Comparison of ENCODE assay signal across 14 cellular contexts in the genomic region with DNA sequence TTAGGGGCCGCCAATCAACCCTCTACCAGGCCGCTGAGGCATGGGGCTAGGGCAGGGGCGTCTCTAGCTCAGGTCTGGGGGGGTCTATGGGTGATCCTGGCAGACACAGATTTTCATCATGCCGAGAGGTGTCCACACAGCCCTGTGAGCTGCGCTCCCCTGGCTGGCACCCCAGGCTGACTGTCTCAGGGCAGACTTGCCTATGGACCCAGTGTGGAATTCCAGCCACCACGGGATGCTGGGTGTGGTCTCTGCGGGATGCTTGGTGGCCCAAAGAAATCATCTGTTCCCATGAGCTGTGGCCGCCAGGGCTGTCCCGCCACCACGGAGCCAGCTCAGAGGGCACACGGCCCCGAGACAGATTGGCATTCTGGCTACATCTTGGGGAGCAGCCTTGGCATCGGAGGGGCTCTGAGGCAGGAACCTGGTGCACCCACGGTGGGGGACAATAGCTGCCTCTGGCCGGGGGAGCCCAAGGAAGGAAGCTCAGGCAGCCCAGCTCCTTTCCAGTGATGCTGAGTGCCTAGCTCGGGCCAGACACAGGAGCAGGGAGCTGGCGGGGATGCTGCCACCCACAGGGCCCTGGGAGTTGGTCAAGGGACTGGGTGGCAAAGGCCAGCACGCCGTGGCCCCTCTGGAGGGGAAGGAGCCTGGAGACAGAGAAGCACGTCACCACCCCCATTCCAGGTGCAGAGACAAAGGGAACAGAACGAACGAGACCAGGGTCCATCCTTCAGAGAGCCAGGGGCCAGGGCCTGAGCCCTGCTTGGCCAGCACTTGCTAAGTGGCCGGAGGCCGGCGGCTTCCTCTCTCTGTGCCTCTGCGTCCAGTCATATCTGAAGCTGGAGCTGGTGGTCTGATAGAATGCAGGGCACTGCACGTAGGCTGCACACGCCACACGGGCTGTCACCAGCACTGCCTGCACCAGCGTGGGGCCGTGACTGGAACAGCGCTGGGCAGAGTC.
DNase-seq lines count a peak whose midpoint lies in the region; ATAC-seq and TF ChIP-seq lines count a peak whose summit lies in the region.
"Had no signal": no experiment of that assay in that cellular context is flagged by ENCODE, and none has a peak within 500 bp of the region (broad histone marks: within the 10 kb centered on the region; RNA-seq: fewer than 3 reads in every experiment).

No MANE protein-coding gene starts in this region.

- H4K12ac ChIP-seq in trophoblast cell (ENCODE audit: low read depth, low read length), result no peak overlapping the region

- peak; percentile 55 for DNase-seq in natural killer cell treated with Interleukin-12 subunit alpha and Interleukin-12 subunit beta and Interleukin-15 and Interleukin-18, amount 100 ng/mL, for 72 hours (ENCODE audit: low spot score)
- DNase-seq in natural killer cell (no peak), lower lobe of right lung (peak; percentile 26), spleen (peak; percentile 64), trophoblast cell (no peak), DMS153 treated with DMSO at 0.1 percent for 48 hours (lab: John Stamatoyannopoulos, UW; ENCODE audit: unreplicated experiment) (no peak), NCI-H146 treated with DMSO at 0.1 percent for 48 hours (lab: John Stamatoyannopoulos, UW; ENCODE audit: unreplicated experiment) (no peak)
- DNase-seq: AML-193; CD4-positive, CD25-positive, alpha-beta regulatory T cell; H9 had no signal

- H3K36me3 ChIP-seq in lower lobe of right lung (no peaks in the 10 kb centered on the region), spleen (no peaks in the 10 kb centered on the region), trophoblast cell (ENCODE audit: control insufficient read depth in 1 of 2, insufficient read depth in 2 of 2, low read length in 2 of 2) (no peaks in the 10 kb centered on the region)
- H3K36me3 ChIP-seq: BLaER1 had no signal

- TF ChIP-seq CTCF in natural killer cell (IDR thresholded peaks at IDR 0.05) (no peak), lower lobe of right lung (IDR thresholded peaks at IDR 0.05) (no peak), spleen (IDR thresholded peaks at IDR 0.05 in 8 of 11, conservative IDR thresholded peaks at IDR 0.05 in 3 of 11) (no peak)

- H3K27ac ChIP-seq in lower lobe of right lung (no peak overlapping the region), spleen (no peak overlapping the region), trophoblast cell (ENCODE audit: low read depth, low read length) (no peak overlapping the region)
- H3K27ac ChIP-seq: 22Rv1, BLaER1 had no signal

- H3K27me3 ChIP-seq in lower lobe of right lung (ENCODE audit: low read depth), result peaks cover 19% of the 10 kb centered on the region
- peaks cover 0 to 56% (median 2%) of the 10 kb centered on the region in 7 donors for H3K27me3 ChIP-seq in spleen (replicated peaks in 1 of 7)
- H3K27me3 ChIP-seq in trophoblast cell (ENCODE audit: insufficient read depth, low read length), result no peaks in the 10 kb centered on the region
- H3K27me3 ChIP-seq: BLaER1 had no signal

- no peaks in the 10 kb centered on the region for H3K36me3 Mint-ChIP-seq in natural killer cell treated with Interleukin-12 subunit alpha and Interleukin-12 subunit beta and Interleukin-15 and Interleukin-18, amount 100 ng/mL, for 72 hours
- no peaks in the 10 kb centered on the region for H3K36me3 Mint-ChIP-seq in natural killer cell
- H3K36me3 Mint-ChIP-seq: CD4-positive, CD25-positive, alpha-beta regulatory T cell had no signal

- peaks cover 6 to 7% of the 10 kb centered on the region in 2 donors for H3K27me3 Mint-ChIP-seq in natural killer cell treated with Interleukin-12 subunit alpha and Interleukin-12 subunit beta and Interleukin-15 and Interleukin-18, amount 100 ng/mL, for 72 hours
- peaks cover 0 to 5% of the 10 kb centered on the region in 2 donors for H3K27me3 Mint-ChIP-seq in natural killer cell (ENCODE audit: low read depth in 2 of 2)
- H3K27me3 Mint-ChIP-seq: CD4-positive, CD25-positive, alpha-beta regulatory T cell had no signal

- no peak overlapping the region for H2BK12ac ChIP-seq in trophoblast cell (ENCODE audit: low read length)

- H3K4ac ChIP-seq in trophoblast cell (ENCODE audit: low read depth, low read length), result no peak overlapping the region

- H3K14ac ChIP-seq in trophoblast cell (ENCODE audit: low read length), result no peak overlapping the region

- H3K79me2 ChIP-seq in trophoblast cell (ENCODE audit: control insufficient read depth, insufficient read depth, low read length, poor library complexity), result no peaks in the 10 kb centered on the region

- no peak overlapping the region for H4K91ac ChIP-seq in trophoblast cell (ENCODE audit: low read depth, low read length)

- no peak overlapping the region for H3K23ac ChIP-seq in trophoblast cell (ENCODE audit: low read length)

- no peak for ATAC-seq in natural killer cell treated with Interleukin-12 subunit alpha and Interleukin-12 subunit beta and Interleukin-15 and Interleukin-18, amount 100 ng/mL, for 72 hours
- ATAC-seq in natural killer cell (no peak), lower lobe of right lung (no peak)
- ATAC-seq: GM23338, HepG2 had no signal

- H3K9me3 ChIP-seq in lower lobe of right lung (no peaks in the 10 kb centered on the region), spleen (no peaks in the 10 kb centered on the region), trophoblast cell (ENCODE audit: insufficient read depth, low read depth, low read length) (peaks cover 2% of the 10 kb centered on the region)
- H3K9me3 ChIP-seq: BLaER1 had no signal

- no peaks in the 10 kb centered on the region for H3K9me3 Mint-ChIP-seq in natural killer cell treated with Interleukin-12 subunit alpha and Interleukin-12 subunit beta and Interleukin-15 and Interleukin-18, amount 100 ng/mL, for 72 hours
- no peaks in the 10 kb centered on the region for H3K9me3 Mint-ChIP-seq in natural killer cell
- H3K9me3 Mint-ChIP-seq: CD4-positive, CD25-positive, alpha-beta regulatory T cell; GM23338; H9 had no signal

- H3K79me1 ChIP-seq in trophoblast cell (ENCODE audit: low read length), result no peaks in the 10 kb centered on the region

- H3K4me3 Mint-ChIP-seq in natural killer cell treated with Interleukin-12 subunit alpha and Interleukin-12 subunit beta and Interleukin-15 and Interleukin-18, amount 100 ng/mL, for 72 hours, result no peak overlapping the region
- H3K4me3 Mint-ChIP-seq in natural killer cell, result no peak overlapping the region
- H3K4me3 Mint-ChIP-seq: CD4-positive, CD25-positive, alpha-beta regulatory T cell; GM23338; H9 had no signal

- no peak for TF ChIP-seq POLR2A in spleen (IDR thresholded peaks at IDR 0.05)

- H2AFZ ChIP-seq in trophoblast cell (ENCODE audit: insufficient read depth, low read length, poor library complexity), result no peak overlapping the region
- H2AFZ ChIP-seq: GM23338 had no signal

- H3K4me3 ChIP-seq in lower lobe of right lung (no peak overlapping the region), spleen (no peak overlapping the region), trophoblast cell (ENCODE audit: low read depth, low read length) (no peak overlapping the region)
- H3K4me3 ChIP-seq: BLaER1, GM23338 had no signal

- no peak overlapping the region for H3K18ac ChIP-seq in trophoblast cell (ENCODE audit: low read length)

- WGBS in spleen, 5 donors, result 74 to 82% (median 81%) methylated on average over 17 to 32 of the region's 32 CpGs
- no CpG with 5 or more reads among the region's 32 CpGs for WGBS in trophoblast cell (ENCODE audit: extremely low coverage, insufficient coverage, insufficient read length)

- intact Hi-C loops in natural killer cell (cut with micrococcal nuclease) (no loop called here), lower lobe of right lung (cut with DNase I) (loop anchor here (10.0 kb wide), 1 partner anchor 199 kb away; no protein-coding TSS in a partner anchor), spleen (cut with DNase I; ENCODE audit: low total_unique reads) (no loop called here)

- no peaks in the 10 kb centered on the region for H3K4me1 ChIP-seq in lower lobe of right lung
- H3K4me1 ChIP-seq in spleen, result peaks cover 0 to 3% (median 1%) of the 10 kb centered on the region in 6 donors
- H3K4me1 ChIP-seq in trophoblast cell (ENCODE audit: control insufficient read depth in 1 of 2, insufficient read depth in 2 of 2, low read length in 2 of 2), result no peaks in the 10 kb centered on the region

- H2AK5ac ChIP-seq in trophoblast cell (ENCODE audit: low read length), result no peak overlapping the region

- H3K4me2 ChIP-seq in trophoblast cell (ENCODE audit: low read length), result no peak overlapping the region
- H3K4me2 ChIP-seq: BLaER1, GM23338 had no signal

- no peak overlapping the region for H3K9ac ChIP-seq in trophoblast cell (ENCODE audit: low read length)
- H3K9ac ChIP-seq: BLaER1 had no signal

- no peak overlapping the region for H2BK120ac ChIP-seq in trophoblast cell (ENCODE audit: insufficient read depth, low read length, poor library complexity)

- H3K4me1 Mint-ChIP-seq in natural killer cell treated with Interleukin-12 subunit alpha and Interleukin-12 subunit beta and Interleukin-15 and Interleukin-18, amount 100 ng/mL, for 72 hours (ENCODE audit: low read depth in 2 of 2), result peaks cover 4 to 6% of the 10 kb centered on the region in 2 donors
- H3K4me1 Mint-ChIP-seq in natural killer cell, result peaks cover 0 to 8% of the 10 kb centered on the region in 2 donors
- H3K4me1 Mint-ChIP-seq: CD4-positive, CD25-positive, alpha-beta regulatory T cell had no signal

- H3K27ac Mint-ChIP-seq in natural killer cell treated with Interleukin-12 subunit alpha and Interleukin-12 subunit beta and Interleukin-15 and Interleukin-18, amount 100 ng/mL, for 72 hours, result no peak overlapping the region
- no peak overlapping the region for H3K27ac Mint-ChIP-seq in natural killer cell
- H3K27ac Mint-ChIP-seq: CD4-positive, CD25-positive, alpha-beta regulatory T cell; GM23338; H9 had no signal

- H4K8ac ChIP-seq in trophoblast cell (ENCODE audit: low read depth, low read length), result no peak overlapping the region

- H2BK5ac ChIP-seq in trophoblast cell (ENCODE audit: low read depth, low read length, poor library complexity), result no peak overlapping the region

Comparison
In these comparisons a context has a peak if more than half of its experiments do, and no peak if none do; other contexts are left out.
1. DNase-seq: peak in natural killer cell treated with Interleukin-12 subunit alpha and Interleukin-12 subunit beta and Interleukin-15 and Interleukin-18, amount 100 ng/mL, for 72 hours (single experiment), lower lobe of right lung (single experiment) and spleen (single experiment); none in natural killer cell (single experiment), trophoblast cell (0 of 2), DMS153 treated with DMSO at 0.1 percent for 48 hours (single experiment) and NCI-H146 treated with DMSO at 0.1 percent for 48 hours (single experiment).